8 cellular contexts compared by ENCODE assay signal in the genomic region with DNA sequence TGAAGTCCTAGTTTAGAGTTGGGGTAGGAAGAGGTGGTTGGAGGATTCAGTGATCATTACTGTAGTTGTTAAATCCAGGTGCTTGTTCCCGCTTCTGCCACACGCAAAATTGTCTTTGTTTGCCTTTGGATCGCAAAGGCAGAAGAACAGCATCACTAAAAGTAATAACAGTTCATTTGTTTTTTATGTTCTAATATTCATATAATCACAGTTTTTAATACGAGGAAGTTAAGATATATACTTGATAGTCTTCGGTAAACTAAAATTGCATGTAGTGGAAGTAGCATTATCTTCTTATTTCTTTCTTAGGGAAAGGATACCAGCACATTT. TPM values are rescaled to one million over a fixed set of nuclear protein-coding genes. Genes with fewer than 3 reads are reported as not detected.
A peak's percentile ranks its signal among the peaks of the same experiment; 100 is the strongest.
DNase-seq lines count a peak whose midpoint lies in the region; ATAC-seq and TF ChIP-seq lines count a peak whose summit lies in the region.

No MANE protein-coding gene starts in this region.

- H3K27me3 Mint-ChIP-seq in CD4-positive, alpha-beta T cell: no peaks in the 10 kb centered on the region
- H3K27me3 Mint-ChIP-seq in activated naive CD8-positive, alpha-beta T cell treated with anti-CD3 and anti-CD28 coated beads, Interleukin-2, amount 10 ng/mL, durations not matched to agents 7 days and 5 days: no peaks in the 10 kb centered on the region

- POLR2A ChIA-PET in CD4-positive, alpha-beta T cell (lab: Charles Lee): interaction anchor here (0.7 to 5.9 kb wide), 6 partner anchors 44 to 359 kb away, joined by 3 to 103 read pairs (median 4); partner anchors contain the start of genes CFLAR, CLK1 and ORC2
- POLR2A ChIA-PET in activated naive CD8-positive, alpha-beta T cell treated with anti-CD3 and anti-CD28 coated beads, Interleukin-2, amount 10 ng/mL, durations not matched to agents 7 days and 5 days (lab: Charles Lee): interaction anchor here (0.6 to 3.9 kb wide), 5 partner anchors 10 to 163 kb away, joined by 3 to 35 read pairs (median 8); partner anchors contain the start of gene CFLAR

- ATAC-seq in CD4-positive, alpha-beta T cell (ENCODE audit: poor library complexity): peak; percentile 1
- ATAC-seq in HG02885 (IDR thresholded peaks at IDR 0.05; ENCODE audit: poor library complexity, unreplicated experiment) (peak; percentile 3), upper lobe of right lung (no peak), HG03469 (IDR thresholded peaks at IDR 0.05; ENCODE audit: unreplicated experiment) (no peak)
- ATAC-seq in activated naive CD8-positive, alpha-beta T cell treated with anti-CD3 and anti-CD28 coated beads, Interleukin-2, amount 10 ng/mL, durations not matched to agents 7 days and 5 days (ENCODE audit: low read depth): peak; percentile 1

- peaks cover 46% of the 10 kb centered on the region for H3K4me1 Mint-ChIP-seq in CD4-positive, alpha-beta T cell (ENCODE audit: low read depth)
- H3K4me1 Mint-ChIP-seq in activated naive CD8-positive, alpha-beta T cell treated with anti-CD3 and anti-CD28 coated beads, Interleukin-2, amount 10 ng/mL, durations not matched to agents 7 days and 5 days: peaks cover 29% of the 10 kb centered on the region

- H3K9ac ChIP-seq in liver (ENCODE audit: low read depth in 1 of 2, low read length in 2 of 2): peak overlapping the region; percentile 55 to 100

- no peak for TF ChIP-seq RAD21 in liver (IDR thresholded peaks at IDR 0.05)

- H3K27ac ChIP-seq in CD4-positive, alpha-beta T cell (ENCODE audit: low read depth, low read length): peak overlapping the region; percentile 93
- H3K27ac ChIP-seq in liver (ENCODE audit: low read depth in 1 of 2, low read length in 2 of 2) (peak overlapping the region; percentile 94 to 96), upper lobe of right lung (peak overlapping the region; percentile 95)

- peak overlapping the region; percentile 99 for H3K4me3 Mint-ChIP-seq in CD4-positive, alpha-beta T cell
- peak overlapping the region; percentile 90 for H3K4me3 Mint-ChIP-seq in activated naive CD8-positive, alpha-beta T cell treated with anti-CD3 and anti-CD28 coated beads, Interleukin-2, amount 10 ng/mL, durations not matched to agents 7 days and 5 days

- TF ChIP-seq CTCF in CD4-positive, alpha-beta T cell (IDR thresholded peaks at IDR 0.05): no peak
- TF ChIP-seq CTCF in liver (IDR thresholded peaks at IDR 0.05; ENCODE audit: low read depth, low read length, missing input control): no peak
- TF ChIP-seq CTCF in upper lobe of right lung (IDR thresholded peaks at IDR 0.05): no peak

- no peaks in the 10 kb centered on the region for H3K9me3 ChIP-seq in CD4-positive, alpha-beta T cell (ENCODE audit: control insufficient read depth, low read length)
- H3K9me3 ChIP-seq in liver (ENCODE audit: control insufficient read depth in 4 of 4, low read length in 3 of 4): no peaks in the 10 kb centered on the region
- no peaks in the 10 kb centered on the region for H3K9me3 ChIP-seq in upper lobe of right lung

- CTCF ChIA-PET in CD4-positive, alpha-beta T cell (lab: Charles Lee): interaction anchor here (0.7 to 6.1 kb wide), 4 partner anchors 40 to 109 kb away, joined by 3 to 30 read pairs (median 5); partner anchors contain the start of gene ORC2

- no peaks in the 10 kb centered on the region for H3K36me3 ChIP-seq in liver (ENCODE audit: control insufficient read depth in 4 of 4, insufficient read depth in 3 of 4, low read depth in 1 of 4, low read length in 3 of 4)
- H3K36me3 ChIP-seq in upper lobe of right lung: no peaks in the 10 kb centered on the region

- no peaks in the 10 kb centered on the region for H3K9me3 Mint-ChIP-seq in CD4-positive, alpha-beta T cell
- H3K9me3 Mint-ChIP-seq in activated naive CD8-positive, alpha-beta T cell treated with anti-CD3 and anti-CD28 coated beads, Interleukin-2, amount 10 ng/mL, durations not matched to agents 7 days and 5 days: no peaks in the 10 kb centered on the region

- peak overlapping the region; percentile 97 for H3K27ac Mint-ChIP-seq in CD4-positive, alpha-beta T cell
- H3K27ac Mint-ChIP-seq in activated naive CD8-positive, alpha-beta T cell treated with anti-CD3 and anti-CD28 coated beads, Interleukin-2, amount 10 ng/mL, durations not matched to agents 7 days and 5 days: peak overlapping the region; percentile 87

- no peak for DNase-seq in CD4-positive, alpha-beta T cell
- no peak for DNase-seq in activated naive CD8-positive, alpha-beta T cell treated with anti-CD3 and anti-CD28 coated beads, Interleukin-2, amount 10 ng/mL, durations not matched to agents 7 days and 5 days
- no peak for DNase-seq in upper lobe of right lung
- DNase-seq in NCI-H526 treated with DMSO at 0.1 percent for 48 hours (lab: John Stamatoyannopoulos, UW): no peak
- no peak for DNase-seq in cerebellum (ENCODE audit: low spot score)

- intact Hi-C loops in CD4-positive, alpha-beta T cell (cut with DNase I, micrococcal nuclease): loop anchor here (2.0 to 5.0 kb wide), 5 partner anchors 41 to 360 kb away; partner anchors contain the start of gene BZW1 (in 1 of the 2)
- intact Hi-C loops in upper lobe of right lung (cut with DNase I): no loop called here

- WGBS in liver: under 1% methylated on average over 5 of the region's 5 CpGs

- H3K36me3 Mint-ChIP-seq in CD4-positive, alpha-beta T cell (ENCODE audit: low read depth): peaks cover 15% of the 10 kb centered on the region
- H3K36me3 Mint-ChIP-seq in activated naive CD8-positive, alpha-beta T cell treated with anti-CD3 and anti-CD28 coated beads, Interleukin-2, amount 10 ng/mL, durations not matched to agents 7 days and 5 days: no peaks in the 10 kb centered on the region

- peak overlapping the region; percentile 88 to 100 (median 90) for H3K4me3 ChIP-seq in liver (ENCODE audit: low read depth in 1 of 3, low read length in 3 of 3)
- H3K4me3 ChIP-seq in upper lobe of right lung: peak overlapping the region; percentile 92

- H3K27me3 ChIP-seq in CD4-positive, alpha-beta T cell (ENCODE audit: control insufficient read depth, insufficient read depth, low read length): no peaks in the 10 kb centered on the region
- H3K27me3 ChIP-seq in liver (ENCODE audit: control insufficient read depth in 4 of 4, insufficient read depth in 4 of 4, low read length in 3 of 4) (no peaks in the 10 kb centered on the region), upper lobe of right lung (no peaks in the 10 kb centered on the region)

- H3K4me1 ChIP-seq in liver (ENCODE audit: control insufficient read depth in 4 of 4, insufficient read depth in 4 of 4, low read length in 3 of 4) (peaks cover 7 to 43% (median 39%) of the 10 kb centered on the region in 4 donors), upper lobe of right lung (peaks cover 34% of the 10 kb centered on the region)

TF ChIP-seq in liver, 16 proteins besides CTCF, POLR2A, EP300 and RAD21:
- TF ChIP-seq HNF4A (conservative IDR thresholded peaks at IDR 0.05): no peak
- peak in 1 of 2 donors; percentile 5 for TF ChIP-seq RXRA (IDR thresholded peaks at IDR 0.05)
- TF ChIP-seq FOXA2 (IDR thresholded peaks at IDR 0.05): no peak

RNA-seq across cellular contexts. Expression of gene NDUFB3, which starts 0.4 kb away (rescaled TPM):
- total RNA-seq in CD4-positive, alpha-beta T cell: 10 to 100 TPM; 10.1 to 13.6 TPM
- 100 to 1,000 TPM; 115 to 116 TPM for total RNA-seq in activated naive CD8-positive, alpha-beta T cell treated with anti-CD3 and anti-CD28 coated beads, Interleukin-2, amount 10 ng/mL, durations not matched to agents 7 days and 5 days
- total RNA-seq in liver: 10 to 100 TPM; 34.2 to 58.4 TPM
- 100 to 1,000 TPM in 1 of 2 donors, 10 to 100 TPM in 1; 48.1 to 177 TPM for polyA plus RNA-seq in liver
- total RNA-seq in upper lobe of right lung: 68.2 TPM
- 30.6 TPM for total RNA-seq in cerebellum

RNA-seq across cellular contexts. Expression of gene HYCC2, which starts 0.7 kb away (rescaled TPM):
- 10 to 100 TPM; 29.2 to 30.7 TPM for total RNA-seq in CD4-positive, alpha-beta T cell
- 10 to 100 TPM; 37.0 to 40.5 TPM for total RNA-seq in activated naive CD8-positive, alpha-beta T cell treated with anti-CD3 and anti-CD28 coated beads, Interleukin-2, amount 10 ng/mL, durations not matched to agents 7 days and 5 days
- total RNA-seq in liver (10 to 100 TPM in 1 of 2 donors, 1 to 10 TPM in 1; 7.7 to 15.4 TPM), upper lobe of right lung (32.9 TPM), cerebellum (50.4 TPM)
- polyA plus RNA-seq in liver: 1 to 10 TPM; 1.5 to 3.9 TPM

RNA-seq across cellular contexts. Expression of gene CFLAR, which starts 43.8 kb away (rescaled TPM):
- 100 to 1,000 TPM; 178 to 181 TPM for total RNA-seq in CD4-positive, alpha-beta T cell
- 100 to 1,000 TPM; 139 to 140 TPM for total RNA-seq in activated naive CD8-positive, alpha-beta T cell treated with anti-CD3 and anti-CD28 coated beads, Interleukin-2, amount 10 ng/mL, durations not matched to agents 7 days and 5 days
- total RNA-seq in liver (100 to 1,000 TPM in 1 of 2 donors, 10 to 100 TPM in 1; 34.0 to 169 TPM), upper lobe of right lung (316 TPM), cerebellum (65.3 TPM)
- polyA plus RNA-seq in liver: 10 to 100 TPM; 24.4 to 56.9 TPM

Comparison
In these comparisons a context has a peak if more than half of its experiments do, and no peak if none do; other contexts are left out.
1. ATAC-seq: peak in CD4-positive, alpha-beta T cell (single experiment), HG02885 (single experiment) and activated naive CD8-positive, alpha-beta T cell treated with anti-CD3 and anti-CD28 coated beads, Interleukin-2, amount 10 ng/mL, durations not matched to agents 7 days and 5 days (single experiment); none in upper lobe of right lung (single experiment) and HG03469 (single experiment).
2. Peak in every context shown above with its lines, with median percentiles within 50 percentile points of each other: H3K27ac ChIP-seq.